8 cellular contexts compared by ENCODE assay signal in the genomic region with DNA sequence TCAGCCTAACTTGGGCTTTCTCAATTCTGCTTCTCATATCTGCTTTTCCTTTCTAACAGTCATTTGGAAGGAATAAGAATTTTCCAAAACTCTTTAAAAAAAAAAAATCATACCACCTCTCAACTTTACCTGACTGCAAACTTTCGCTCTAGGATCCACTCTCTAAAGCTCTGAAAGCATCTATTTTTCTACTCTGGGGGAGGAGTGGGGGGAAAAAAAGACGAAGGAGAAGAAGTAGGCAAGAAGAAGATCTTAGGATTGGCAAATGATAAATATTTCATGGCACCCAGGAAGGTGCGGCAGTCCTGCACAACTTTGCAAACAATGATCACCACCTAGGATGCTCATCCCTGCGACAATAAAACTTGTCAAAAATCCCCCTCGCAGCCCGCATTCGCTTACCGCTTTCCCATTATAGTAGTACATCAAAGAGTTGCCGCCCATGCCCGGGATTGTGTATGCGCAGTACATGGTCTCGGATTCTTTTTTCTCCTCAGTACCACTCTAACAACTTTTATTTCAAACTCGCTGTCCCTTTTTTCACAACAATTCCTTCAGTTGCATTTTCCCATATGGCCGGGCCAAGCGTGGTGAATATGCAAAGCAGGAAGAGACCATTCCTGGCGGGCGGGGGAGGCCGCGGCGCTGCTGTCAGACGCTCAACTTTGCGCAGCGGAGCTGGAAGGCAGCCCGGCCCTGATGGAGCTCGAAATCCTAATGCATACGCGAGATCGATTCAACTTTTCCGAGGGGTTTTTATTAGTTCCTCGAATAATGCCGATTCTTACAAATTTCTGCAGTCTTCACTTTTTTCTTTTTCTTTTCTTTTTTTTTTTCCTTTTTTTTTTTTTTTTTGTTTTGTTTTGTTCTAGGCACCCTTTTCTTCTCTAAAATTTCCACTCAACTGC.
DNase-seq lines count a peak whose midpoint lies in the region; ATAC-seq and TF ChIP-seq lines count a peak whose summit lies in the region.

No MANE protein-coding gene starts in this region.

- H3K27ac ChIP-seq in adrenal gland, result peak overlapping the region; percentile 88 to 98 (median 95)
- H3K27ac ChIP-seq in parathyroid adenoma, result peak overlapping the region; percentile 54

- H3K4me1 ChIP-seq in adrenal gland (replicated peaks in 1 of 2) (peaks cover 27 to 43% of the 10 kb centered on the region in 2 donors), parathyroid adenoma (peaks cover 4% of the 10 kb centered on the region)

- ATAC-seq in GM19043 (IDR thresholded peaks at IDR 0.05; ENCODE audit: low read depth, unreplicated experiment) (peak; percentile 55), HG03196 (IDR thresholded peaks at IDR 0.05; ENCODE audit: unreplicated experiment) (peak; percentile 73), left cardiac atrium (peak; percentile 87 to 94)

- intact Hi-C loops in adrenal gland (cut with DNase I), result loop anchor here in 1 of 2 donors (10.0 kb wide), 1 partner anchor 87 kb away; no protein-coding TSS in a partner anchor
- intact Hi-C loops in left cardiac atrium (cut with DNase I), result loop anchor here in 1 of 2 donors (10.0 kb wide), 1 partner anchor 463 kb away; no protein-coding TSS in a partner anchor

- H3K4me3 ChIP-seq in adrenal gland (peak overlapping the region in 3 of 4 donors; percentile 13 to 75 (median 75)), parathyroid adenoma (ENCODE audit: low read depth, low read length) (peak overlapping the region; percentile 64)

- 0 to 1% (median 0%) methylated on average over 31 of the region's 31 CpGs for WGBS in adrenal gland, 4 donors

- no peak overlapping the region for H3K9ac ChIP-seq in parathyroid adenoma

- peak overlapping the region; percentile 77 for H3K4me2 ChIP-seq in parathyroid adenoma (ENCODE audit: low read length)

- DNase-seq in COLO668 (lab: John Stamatoyannopoulos, UW; ENCODE audit: unreplicated experiment), result peak; percentile 76
- peak; percentile 99 for DNase-seq in NCI-H69 (lab: John Stamatoyannopoulos, UW)
- DNase-seq in adrenal gland, result peak; percentile 93 to 97 (median 96)
- DNase-seq in left cardiac atrium, result peak; percentile 95
- DNase-seq in NOMO-1 (lab: John Stamatoyannopoulos, UW; ENCODE audit: unreplicated experiment in 2 of 2), result no peak

- TF ChIP-seq CTCF in adrenal gland (IDR thresholded peaks at IDR 0.05) (no peak), parathyroid adenoma (IDR thresholded peaks at IDR 0.05) (no peak)

- no peaks in the 10 kb centered on the region for H3K27me3 ChIP-seq in adrenal gland
- H3K27me3 ChIP-seq in parathyroid adenoma (ENCODE audit: control insufficient read depth, insufficient read depth, low read length), result no peaks in the 10 kb centered on the region

- H3K9me3 ChIP-seq in adrenal gland (replicated peaks in 1 of 3) (no peaks in the 10 kb centered on the region), parathyroid adenoma (ENCODE audit: control insufficient read depth, low read length) (no peaks in the 10 kb centered on the region)

- peak in 1 of 2 donors; percentile 73 for TF ChIP-seq POLR2A in adrenal gland (IDR thresholded peaks at IDR 0.05)

- peak overlapping the region; percentile 67 for H2AFZ ChIP-seq in parathyroid adenoma

- H3K79me2 ChIP-seq in parathyroid adenoma, result no peaks in the 10 kb centered on the region

- H3K36me3 ChIP-seq in adrenal gland (replicated peaks in 1 of 2) (no peaks in the 10 kb centered on the region), parathyroid adenoma (ENCODE audit: control insufficient read depth, insufficient read depth, low read length) (no peaks in the 10 kb centered on the region)

Comparison
In these comparisons a context has a peak if more than half of its experiments do, and no peak if none do; other contexts are left out.
1. DNase-seq: peak in COLO668 (single experiment), NCI-H69 (single experiment), adrenal gland (7 of 7) and left cardiac atrium (single experiment); none in NOMO-1 (0 of 2).
2. Peak in every context shown above with its lines, with median percentiles within 50 percentile points of each other: ATAC-seq.